ENCODE assay signal across 28 cellular contexts in the genomic region with DNA sequence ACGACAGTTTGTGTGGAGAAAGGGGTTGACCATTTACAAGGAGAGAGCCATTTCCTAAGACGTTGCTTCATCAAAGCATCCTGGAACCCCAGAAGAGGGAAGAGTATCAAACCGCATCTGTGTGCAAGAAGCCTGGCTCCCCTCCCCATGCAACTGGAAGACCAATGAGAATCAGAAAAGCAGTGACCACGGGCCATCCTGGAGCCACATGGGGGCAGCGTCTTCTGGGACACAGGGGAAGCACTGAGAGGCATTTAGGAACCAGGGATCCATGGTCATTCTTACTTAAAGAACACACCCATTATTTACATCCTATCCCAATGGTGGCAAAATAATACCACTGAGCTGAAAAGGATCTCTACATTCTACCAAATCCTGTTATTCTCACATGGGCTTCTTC. TPM values are rescaled to one million over a fixed set of nuclear protein-coding genes. Genes with fewer than 3 reads are reported as not detected.
DNase-seq lines count a peak whose midpoint lies in the region; ATAC-seq and TF ChIP-seq lines count a peak whose summit lies in the region.
"Had no signal": no experiment of that assay in that cellular context is flagged by ENCODE, and none has a peak within 500 bp of the region (broad histone marks: within the 10 kb centered on the region; RNA-seq: fewer than 3 reads in every experiment).

No MANE protein-coding gene starts in this region.

- H3K4me1 ChIP-seq in PC-3 (ENCODE audit: insufficient read depth, low read length) (no peaks in the 10 kb centered on the region), mesendoderm (ENCODE audit: control insufficient read depth, low read depth, low read length) (peaks cover 3% of the 10 kb centered on the region)
- H3K4me1 ChIP-seq: left lung had no signal

- H3K27ac ChIP-seq in PC-3 (ENCODE audit: low read length) = no peak overlapping the region
- no peak overlapping the region for H3K27ac ChIP-seq in mesendoderm (ENCODE audit: low read depth, low read length)
- H3K27ac ChIP-seq: left lung, ovary, thoracic aorta had no signal

- H3K9ac ChIP-seq in PC-3 (ENCODE audit: low read length) (no peak overlapping the region), mesendoderm (ENCODE audit: low read length) (no peak overlapping the region)

- no TSS peak for BruUV-seq in PC-3 (replicated peaks; lab: Mats Ljungman, UMichigan)

- H3K4me2 ChIP-seq in PC-3 (ENCODE audit: low read length) = no peak overlapping the region
- no peak overlapping the region for H3K4me2 ChIP-seq in mesendoderm (ENCODE audit: low read length)

- no peaks in the 10 kb centered on the region for H3F3A ChIP-seq in PC-3 (ENCODE audit: low read length, unreplicated experiment)

- intact Hi-C loops in PC-3 (cut with micrococcal nuclease) = no loop called here

- ATAC-seq in PC-3 = no peak
- ATAC-seq: activated CD4-positive, CD25-positive, alpha-beta regulatory T cell treated with anti-CD3 and anti-CD28 coated beads, Interleukin-2, amount 50 U/mL, for 24 hours; activated naive CD4-positive, alpha-beta T cell treated with anti-CD3 and anti-CD28 coated beads, Interleukin-2, amount 50 U/mL, for 72 hours; heart left ventricle; left lung; natural killer cell treated with Interleukin-12 subunit alpha and Interleukin-12 subunit beta and Interleukin-15 and Interleukin-18, amount 100 ng/mL, for 72 hours; right cardiac atrium; Right ventricle myocardium inferior had no signal

- no peaks in the 10 kb centered on the region for H3K36me3 ChIP-seq in PC-3 (ENCODE audit: low read depth, low read length)
- no peaks in the 10 kb centered on the region for H3K36me3 ChIP-seq in mesendoderm (ENCODE audit: control insufficient read depth, insufficient read depth, low read length)
- H3K36me3 ChIP-seq: heart left ventricle, left lung, ovary, thoracic aorta had no signal

- no peaks in the 10 kb centered on the region for H3K9me3 ChIP-seq in PC-3 (ENCODE audit: low read length)
- H3K9me3 ChIP-seq: heart left ventricle, left lung, ovary, thoracic aorta had no signal

- H2AK5ac ChIP-seq in mesendoderm (ENCODE audit: low read length) = no peak overlapping the region

- DNase-seq in ELF-1 (ENCODE audit: low read depth, low spot score) (peak; percentile 33), PC-3 (peak; percentile 40), epithelial cell of esophagus (ENCODE audit: low read depth) (peak; percentile 11), mesendoderm (peak; percentile 70), GM10248 (ENCODE audit: extremely low spot score) (no peak), NCI-H446 (lab: John Stamatoyannopoulos, UW) (no peak), SIG-M5 treated with dmso at 0.1 percent for 504 hours (lab: John Stamatoyannopoulos, UW; ENCODE audit: unreplicated experiment) (no peak)
- DNase-seq: activated CD4-positive, alpha-beta memory T cell treated with anti-CD3 and anti-CD28 coated beads for 36 hours; anterior cingulate cortex; dermis blood vessel endothelial cell; heart left ventricle; IMR-90; left lung; midbrain; NCI-H1092 treated with DMSO at 0.1 percent for 48 hours; NCI-H2081; NCI-H345; OCI-M1; ovary; right cardiac atrium; stimulated activated CD4-positive, alpha-beta T cell treated with anti-CD3 and anti-CD28 coated beads, Interleukin-4, amount 100 ng/mL, for 4 hours; stimulated activated naive CD4-positive, alpha-beta T cell treated with Interleukin-2 at 50 U/mL for 16 hours; SW 1271 had no signal

- H2BK5ac ChIP-seq in mesendoderm (ENCODE audit: low read length) = no peak overlapping the region

- peaks cover 20% of the 10 kb centered on the region for H3K79me1 ChIP-seq in mesendoderm (ENCODE audit: low read length)

- H3K79me2 ChIP-seq in PC-3 (ENCODE audit: low read length) (no peaks in the 10 kb centered on the region), mesendoderm (ENCODE audit: control insufficient read depth, insufficient read depth, low read length) (peaks cover 5% of the 10 kb centered on the region)

- H3K9me2 ChIP-seq in PC-3 (replicated peaks; ENCODE audit: low read length) = no peaks in the 10 kb centered on the region

- H3K4ac ChIP-seq in mesendoderm (ENCODE audit: low read depth, low read length) = no peak overlapping the region

- H4K5ac ChIP-seq in mesendoderm (ENCODE audit: low read length) = no peak overlapping the region

- H2AFZ ChIP-seq in PC-3 (ENCODE audit: low read length) = no peak overlapping the region

- H4K20me1 ChIP-seq in PC-3 (ENCODE audit: low read length) = no peaks in the 10 kb centered on the region

- no peaks in the 10 kb centered on the region for H3K27me3 ChIP-seq in PC-3 (ENCODE audit: low read length)
- no peaks in the 10 kb centered on the region for H3K27me3 ChIP-seq in mesendoderm (ENCODE audit: insufficient read depth, low read length, poor library complexity)
- H3K27me3 ChIP-seq: heart left ventricle, left lung, ovary had no signal

- H3K23ac ChIP-seq in mesendoderm (ENCODE audit: low read length) = no peak overlapping the region

- POLR2A ChIA-PET in PC-3 (lab: Charles Lee; ENCODE audit: unreplicated experiment) (no interaction called here), GM10248 (lab: Yijun Ruan, JAX) (no interaction called here)

- H3K4me3 ChIP-seq in PC-3 (ENCODE audit: low read length) (no peak overlapping the region), epithelial cell of esophagus (ENCODE audit: low read length) (no peak overlapping the region), mesendoderm (ENCODE audit: low read length) (no peak overlapping the region)
- H3K4me3 ChIP-seq: heart left ventricle, left lung, ovary, thoracic aorta had no signal

- CTCF ChIA-PET in PC-3 (lab: Charles Lee) = no interaction called here
- CTCF ChIA-PET in GM10248 (lab: Yijun Ruan, JAX) = interaction anchor here (3.5 kb wide), 1 partner anchor 26 kb away, joined by 17 read pairs; no protein-coding TSS in a partner anchor

- no peak overlapping the region for H2BK120ac ChIP-seq in mesendoderm (ENCODE audit: low read depth, low read length)

- H3K18ac ChIP-seq in mesendoderm (ENCODE audit: low read length) = no peak overlapping the region

- no CpG with 5 or more reads among the region's 5 CpGs for WGBS in mesendoderm (ENCODE audit: extremely low coverage, insufficient coverage, low lambda C conversion rate)

- H3K56ac ChIP-seq in mesendoderm (ENCODE audit: low read length) = no peak overlapping the region

- H2BK15ac ChIP-seq in mesendoderm (replicated peaks; ENCODE audit: low read depth) = no peak overlapping the region

- H4K8ac ChIP-seq in mesendoderm (ENCODE audit: low read depth, low read length) = no peak overlapping the region

- TF ChIP-seq CTCF in PC-3 (conservative IDR thresholded peaks at IDR 0.05; ENCODE audit: low read depth, low read length) (peak; percentile 60), epithelial cell of esophagus (IDR thresholded peaks at IDR 0.05; ENCODE audit: insufficient read depth, low read depth, low read length, missing control alignments) (no peak), GM10248 (IDR thresholded peaks at IDR 0.05; ENCODE audit: control extremely low read depth, extremely low read depth, low read depth, missing control alignments) (no peak)

RNA-seq across cellular contexts. Expression of a gene that starts 29.3 kb away (rescaled TPM):
- total RNA-seq in PC-3 (2014; rRNA removed) = 2.6 and 4.4 TPM in 2 replicates
- polyA plus RNA-seq in mesendoderm (2013, experiment 1 of 2) = 4.1 TPM
- 4.3 TPM for polyA plus RNA-seq in mesendoderm (2013, experiment 2 of 2)
- total RNA-seq: activated naive CD4-positive, alpha-beta T cell treated with anti-CD3 and anti-CD28 coated beads, Interleukin-2, amount 50 U/mL, for 72 hours; natural killer cell treated with Interleukin-12 subunit alpha and Interleukin-12 subunit beta and Interleukin-15 and Interleukin-18, amount 100 ng/mL, for 72 hours had no signal

Comparison
In these comparisons a context has a peak if more than half of its experiments do, and no peak if none do; other contexts are left out.
1. DNase-seq: peak in ELF-1 (single experiment), PC-3 (single experiment), epithelial cell of esophagus (single experiment) and mesendoderm (single experiment); none in GM10248 (single experiment), NCI-H446 (0 of 2) and SIG-M5 treated with dmso at 0.1 percent for 504 hours (single experiment).